1 cellular context compared by ENCODE assay signal in genomic region chr3:45034612-45035252, GRCh38.
TF ChIP-seq lines count a peak whose summit lies in the region.

No MANE protein-coding gene starts in this region.

TF ChIP-seq in GM12878, 131 proteins besides CTCF, POLR2A, EP300 and RAD21:
- TF ChIP-seq SPI1 (IDR thresholded peaks at IDR 0.05; ENCODE audit: borderline replicate concordance, insufficient read depth, low read depth, low read length) (peak; percentile 78; the same call in 1 of the 2 replicates), RELA (IDR thresholded peaks at IDR 0.05; ENCODE audit: borderline replicate concordance, partially characterized antibody) (no peak), STAT1 (conservative IDR thresholded peaks at IDR 0.05) (no peak), ZNF207 (IDR thresholded peaks at IDR 0.05; ENCODE audit: borderline replicate concordance) (no peak), FOS (IDR thresholded peaks at IDR 0.05; ENCODE audit: borderline replicate concordance, extremely low read depth, insufficient read length) (no peak), ZBTB40 (IDR thresholded peaks at IDR 0.05; ENCODE audit: borderline replicate concordance) (no peak), SRF (IDR thresholded peaks at IDR 0.05; ENCODE audit: low read depth in 2 of 2, low read length in 2 of 2) (no peak), FOXK2 (IDR thresholded peaks at IDR 0.05) (no peak), SUPT20H (IDR thresholded peaks at IDR 0.05; ENCODE audit: borderline replicate concordance, control insufficient read depth, low read depth, low read length) (no peak), MLLT1 (IDR thresholded peaks at IDR 0.05) (no peak), ATF2 (IDR thresholded peaks at IDR 0.05; ENCODE audit: low read length) (no peak), RFX5 (IDR thresholded peaks at IDR 0.05; ENCODE audit: low read depth, low read length) (no peak), TCF12 (IDR thresholded peaks at IDR 0.05; ENCODE audit: low read depth, low read length) (0 out of 2 replicates have a peak, but pooled peaks have one; percentile 5), HDGF (IDR thresholded peaks at IDR 0.05) (peak; percentile 70; the same call in 1 of the 2 replicates), BRCA1 (IDR thresholded peaks at IDR 0.05; ENCODE audit: low read depth, low read length) (no peak), EZH2 (IDR thresholded peaks at IDR 0.05; ENCODE audit: borderline replicate concordance, control insufficient read depth, low read depth, low read length) (no peak), GATAD2B (conservative IDR thresholded peaks at IDR 0.05; ENCODE audit: low read depth) (0 out of 2 replicates have a peak, but pooled peaks have one; percentile 51), IKZF1 (conservative IDR thresholded peaks at IDR 0.05) (peak; percentile 73), TBL1XR1 (IDR thresholded peaks at IDR 0.05; ENCODE audit: low read depth, low read length) (no peak), ZNF687 (IDR thresholded peaks at IDR 0.05) (0 out of 2 replicates have a peak, but pooled peaks have one; percentile 11), DPF2 (IDR thresholded peaks at IDR 0.05) (peak; percentile 28; the same call in 1 of the 2 replicates), IKZF2 (IDR thresholded peaks at IDR 0.05) (peak in 1 of 2 experiments; percentile 23; a peak in 2 of 4 replicates)
